9 cellular contexts compared by ENCODE assay signal in genomic region chr1:202860744-202861419, GRCh38. TPM values are rescaled to one million over a fixed set of nuclear protein-coding genes. Genes with fewer than 3 reads are reported as not detected.
A peak's percentile ranks its signal among the peaks of the same experiment; 100 is the strongest.
DNase-seq lines count a peak whose midpoint lies in the region; ATAC-seq and TF ChIP-seq lines count a peak whose summit lies in the region.
"Had no signal": no experiment of that assay in that cellular context is flagged by ENCODE, and none has a peak within 500 bp of the region (broad histone marks: within the 10 kb centered on the region; RNA-seq: fewer than 3 reads in every experiment).

No MANE protein-coding gene starts in this region.

- intact Hi-C loops in left ventricle myocardium superior (cut with micrococcal nuclease) (no loop called here), prostate gland (cut with DNase I) (loop anchor here (5.0 kb wide), 1 partner anchor 49 kb away; the partner anchor contains the start of gene PCAT6)

- H3K36me3 ChIP-seq in prostate gland = no peaks in the 10 kb centered on the region

- no peaks in the 10 kb centered on the region for H3K27me3 ChIP-seq in prostate gland (replicated peaks; ENCODE audit: insufficient read depth)

- TF ChIP-seq CTCF in prostate gland (IDR thresholded peaks at IDR 0.05) = no peak

- peak overlapping the region; percentile 63 to 74 for H3K27ac ChIP-seq in prostate gland

- peak; percentile 39 for TF ChIP-seq POLR2A in prostate gland (IDR thresholded peaks at IDR 0.05)

- H3K4me3 ChIP-seq in prostate gland = peak overlapping the region; percentile 53 to 73

- 2% methylated on average over 47 of the region's 50 CpGs for WGBS in prostate gland

- no peaks in the 10 kb centered on the region for H3K9me3 ChIP-seq in prostate gland

- peaks cover 4% of the 10 kb centered on the region for H3K4me1 ChIP-seq in prostate gland (replicated peaks)

- DNase-seq in ELF-1 (ENCODE audit: low read depth, low spot score) (peak; percentile 96), NCI-H69 (lab: John Stamatoyannopoulos, UW) (peak; percentile 71), left ventricle myocardium superior (peak; percentile 53), prostate gland (ENCODE audit: low spot score) (peak; percentile 90)
- peak; percentile 44 for DNase-seq in activated naive CD4-positive, alpha-beta T cell treated with anti-CD3 and anti-CD28 coated beads, Interleukin-2, amount 50 U/mL, for 16 hours
- DNase-seq in central memory CD4-positive, alpha-beta T cell = no peak

- ATAC-seq in HG02884 (IDR thresholded peaks at IDR 0.05; ENCODE audit: unreplicated experiment) (peak; percentile 30), left ventricle myocardium superior (peak; percentile 64), GM18870 (IDR thresholded peaks at IDR 0.05; ENCODE audit: unreplicated experiment) (no peak)

RNA-seq across cellular contexts. Expression of gene RABIF, which starts 28.1 kb away (rescaled TPM):
- 4.7 TPM for total RNA-seq in left ventricle myocardium superior
- 10 to 100 TPM in 1 of 2 donors, 1 to 10 TPM in 1; 6.6 to 14.5 TPM for total RNA-seq in prostate gland

RNA-seq across cellular contexts. Expression of gene PCAT6, which starts 50.1 kb away (rescaled TPM):
- total RNA-seq in left ventricle myocardium superior = 0.79 TPM
- total RNA-seq in prostate gland = 1 to 10 TPM; 6.2 to 9.0 TPM
- total RNA-seq: T-helper 2 cell treated with Interferon-gamma antibody and Interleukin-4, amounts not matched to agents 100 ng/mL and 5 ng/mL, for 36 hours had no signal

RNA-seq across cellular contexts. Expression of gene KDM5B, which starts 52.7 kb away (rescaled TPM):
- total RNA-seq in left ventricle myocardium superior (14.6 TPM), prostate gland (100 to 1,000 TPM in 1 of 2 donors, 10 to 100 TPM in 1; 48.2 to 110 TPM)
